In the genomic region with DNA sequence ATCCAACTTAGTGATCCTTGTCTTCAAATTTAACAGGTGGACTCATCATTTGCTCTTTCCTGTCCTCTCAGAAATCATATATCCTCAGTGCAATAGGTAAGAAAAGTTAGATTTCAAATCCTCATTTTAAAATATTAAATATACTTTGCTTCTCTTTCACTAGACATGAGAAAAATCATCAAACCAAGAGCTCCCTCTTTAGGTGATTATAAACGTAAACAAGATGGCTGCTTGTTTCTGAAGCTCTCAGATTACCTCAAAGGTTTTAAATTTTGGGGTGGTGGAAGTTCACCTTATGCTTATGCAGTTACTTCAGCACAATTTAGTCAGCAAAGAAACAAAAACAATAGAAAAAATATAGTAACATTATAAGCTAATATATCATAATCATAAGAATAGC, we compare ENCODE assay signal across 1 cellular context.
TF ChIP-seq lines count a peak whose summit lies in the region.

No MANE protein-coding gene starts in this region.

TF ChIP-seq in H1, 55 proteins besides CTCF, POLR2A, EP300 and RAD21:
- TF ChIP-seq YY1 (IDR thresholded peaks at IDR 0.05; ENCODE audit: low read depth, low read length): peak; percentile 88; the same call in 1 of the 2 replicates
- TF ChIP-seq CBX5 (IDR thresholded peaks at IDR 0.05; ENCODE audit: low read depth, low read length): no peak
- no peak for TF ChIP-seq TBP (IDR thresholded peaks at IDR 0.05; ENCODE audit: low read depth, low read length)
